Comparison of ENCODE assay signal across 15 cellular contexts in the genomic region with DNA sequence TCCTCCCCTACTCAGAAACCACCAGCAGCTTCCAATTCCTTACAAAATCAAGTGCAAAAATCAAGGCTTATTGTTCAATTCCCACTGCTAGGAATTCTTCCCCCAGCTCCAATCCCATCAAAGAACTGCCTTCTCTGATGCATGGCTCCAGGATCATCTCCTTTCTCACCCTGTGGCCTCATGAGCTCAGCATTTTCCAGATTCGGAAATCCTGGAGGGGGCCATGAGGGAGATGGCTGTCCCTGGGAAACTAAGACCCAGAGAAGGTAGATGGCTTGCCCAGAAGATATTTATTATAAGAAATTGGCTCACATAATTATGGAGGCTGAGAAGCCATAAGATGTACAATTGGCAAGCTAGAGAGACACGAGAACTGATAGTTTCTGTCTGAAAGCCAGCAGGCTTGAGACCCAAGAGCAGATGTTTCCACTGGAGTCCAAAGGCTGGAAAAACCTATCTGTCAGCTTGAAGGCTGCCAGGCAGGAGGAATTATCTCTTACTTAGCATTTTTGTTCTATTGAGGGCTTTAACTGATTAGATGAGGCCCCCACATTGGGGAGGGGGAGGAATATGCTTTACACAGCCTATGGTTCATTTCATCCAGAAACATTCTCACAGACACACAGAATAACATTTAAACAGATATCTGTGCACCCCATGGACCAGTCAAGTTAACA. TPM values are rescaled to one million over a fixed set of nuclear protein-coding genes. Genes with fewer than 3 reads are reported as not detected.
A peak's percentile ranks its signal among the peaks of the same experiment; 100 is the strongest.
DNase-seq lines count a peak whose midpoint lies in the region; ATAC-seq and TF ChIP-seq lines count a peak whose summit lies in the region.
"Had no signal": no experiment of that assay in that cellular context is flagged by ENCODE, and none has a peak within 500 bp of the region (broad histone marks: within the 10 kb centered on the region; RNA-seq: fewer than 3 reads in every experiment).

No MANE protein-coding gene starts in this region.

- peaks cover 0 to 3% (median 0%) of the 10 kb centered on the region in 6 donors for H3K36me3 ChIP-seq in spleen
- H3K36me3 ChIP-seq in esophagus muscularis mucosa, result no peaks in the 10 kb centered on the region
- H3K36me3 ChIP-seq: cardiac muscle cell had no signal

- TF ChIP-seq CTCF in spleen (IDR thresholded peaks at IDR 0.05 in 8 of 11, conservative IDR thresholded peaks at IDR 0.05 in 3 of 11), result no peak
- no peak for TF ChIP-seq CTCF in esophagus muscularis mucosa (IDR thresholded peaks at IDR 0.05)
- TF ChIP-seq CTCF in foreskin keratinocyte (conservative IDR thresholded peaks at IDR 0.05), result no peak

- no peak for DNase-seq in T-helper 2 cell treated with Interferon-gamma antibody and Interleukin-4, amounts not matched to agents 5 μg/mL and 100 μg/mL, for 36 hours (ENCODE audit: low spot score)
- DNase-seq in T-helper 2 cell (no peak), T-cell (no peak), iris pigment epithelial cell (ENCODE audit: low read depth) (peak; percentile 21), spleen (peak; percentile 2), NCI-H1092 treated with DMSO at 0.1 percent for 48 hours (lab: John Stamatoyannopoulos, UW) (no peak), esophagus muscularis mucosa (ENCODE audit: extremely low spot score) (no peak), foreskin keratinocyte (no peak)
- DNase-seq: ACHN; activated CD8-positive, alpha-beta memory T cell treated with anti-CD3 and anti-CD28 coated beads, Interleukin-2, amount 10 ng/mL, durations not matched to agents 7 days and 5 days; DMS153; GOT3; NCI-H226 had no signal

- H3K9me3 Mint-ChIP-seq in T-helper 2 cell treated with Interferon-gamma antibody and Interleukin-4, amounts not matched to agents 5 μg/mL and 100 μg/mL, for 36 hours, result no peaks in the 10 kb centered on the region
- H3K9me3 Mint-ChIP-seq in T-cell, result peaks cover 0 to 5% (median 4%) of the 10 kb centered on the region in 3 donors

- ATAC-seq in T-cell (replicated peaks in 1 of 4) (no peak), foreskin keratinocyte (no peak)

- H3K27ac ChIP-seq in spleen (peak overlapping the region in 2 of 8 donors; percentile 32 to 37), esophagus muscularis mucosa (replicated peaks in 1 of 4) (no peak overlapping the region), foreskin keratinocyte (no peak overlapping the region)
- H3K27ac ChIP-seq: cardiac muscle cell had no signal

- no peak overlapping the region for H3K4me3 Mint-ChIP-seq in T-helper 2 cell treated with Interferon-gamma antibody and Interleukin-4, amounts not matched to agents 5 μg/mL and 100 μg/mL, for 36 hours
- no peak overlapping the region for H3K4me3 Mint-ChIP-seq in T-cell
- H3K4me3 Mint-ChIP-seq: activated CD8-positive, alpha-beta memory T cell treated with anti-CD3 and anti-CD28 coated beads, Interleukin-2, amount 10 ng/mL, durations not matched to agents 7 days and 5 days; stimulated activated naive CD8-positive, alpha-beta T cell treated with anti-CD3 and anti-CD28 coated beads, Interleukin-15, Interleukin-2, amounts not matched to agents 100 ng/mL and 50 ng/mL, for 24 hours had no signal

- TF ChIP-seq POLR2A in spleen (IDR thresholded peaks at IDR 0.05) (no peak), esophagus muscularis mucosa (IDR thresholded peaks at IDR 0.05; ENCODE audit: low read depth) (no peak)

- H3K4me3 ChIP-seq in spleen (no peak overlapping the region), esophagus muscularis mucosa (no peak overlapping the region)
- H3K4me3 ChIP-seq: cardiac muscle cell had no signal

- no peak for TF ChIP-seq EP300 in esophagus muscularis mucosa (IDR thresholded peaks at IDR 0.05)

- 86 to 97% (median 91%) methylated on average over 2 of the region's 2 CpGs for WGBS in spleen, 5 donors
- 76% methylated on average over 2 of the region's 2 CpGs for WGBS in esophagus muscularis mucosa

- H3K4me1 Mint-ChIP-seq in T-helper 2 cell treated with Interferon-gamma antibody and Interleukin-4, amounts not matched to agents 5 μg/mL and 100 μg/mL, for 36 hours (ENCODE audit: low read depth), result peaks cover 21% of the 10 kb centered on the region
- peaks cover 27 to 35% (median 29%) of the 10 kb centered on the region in 3 donors for H3K4me1 Mint-ChIP-seq in T-cell

- H3K4me1 ChIP-seq in spleen (peaks cover 0 to 18% (median 10%) of the 10 kb centered on the region in 6 donors), esophagus muscularis mucosa (peaks cover 2 to 8% (median 6%) of the 10 kb centered on the region in 4 donors), foreskin keratinocyte (peaks cover 22% of the 10 kb centered on the region)

- peaks cover 2% of the 10 kb centered on the region for H3K27me3 Mint-ChIP-seq in T-helper 2 cell treated with Interferon-gamma antibody and Interleukin-4, amounts not matched to agents 5 μg/mL and 100 μg/mL, for 36 hours (ENCODE audit: low read depth)
- no peaks in the 10 kb centered on the region for H3K27me3 Mint-ChIP-seq in T-cell
- H3K27me3 Mint-ChIP-seq: stimulated activated naive CD8-positive, alpha-beta T cell treated with anti-CD3 and anti-CD28 coated beads, Interleukin-15, Interleukin-2, amounts not matched to agents 100 ng/mL and 50 ng/mL, for 24 hours had no signal

- H3K9me3 ChIP-seq in spleen, result peaks cover 0 to 7% (median 0%) of the 10 kb centered on the region in 8 donors
- no peaks in the 10 kb centered on the region for H3K9me3 ChIP-seq in esophagus muscularis mucosa

- POLR2A ChIA-PET in T-cell (lab: Charles Lee), result no interaction called here

- CTCF ChIA-PET in T-cell (lab: Charles Lee), result interaction anchor here in 1 of 2 donors (0.6 kb wide), 1 partner anchor 49 kb away, joined by 7 read pairs; no protein-coding TSS in a partner anchor

- intact Hi-C loops in spleen (cut with DNase I; ENCODE audit: low total_unique reads) (loop anchor here (10.0 kb wide), 1 partner anchor 50 kb away; no protein-coding TSS in a partner anchor), esophagus muscularis mucosa (cut with DNase I) (loop anchor here (5.0 kb wide), 1 partner anchor 37 kb away; no protein-coding TSS in a partner anchor)

- H3K27me3 ChIP-seq in spleen (replicated peaks in 1 of 7), result no peaks in the 10 kb centered on the region
- no peaks in the 10 kb centered on the region for H3K27me3 ChIP-seq in esophagus muscularis mucosa
- H3K27me3 ChIP-seq in foreskin keratinocyte, result no peaks in the 10 kb centered on the region
- H3K27me3 ChIP-seq: cardiac muscle cell had no signal

- peak overlapping the region; percentile 22 for H3K27ac Mint-ChIP-seq in T-helper 2 cell treated with Interferon-gamma antibody and Interleukin-4, amounts not matched to agents 5 μg/mL and 100 μg/mL, for 36 hours
- peak overlapping the region; percentile 65 to 87 for H3K27ac Mint-ChIP-seq in T-cell
- H3K27ac Mint-ChIP-seq: stimulated activated naive CD8-positive, alpha-beta T cell treated with anti-CD3 and anti-CD28 coated beads, Interleukin-15, Interleukin-2, amounts not matched to agents 100 ng/mL and 50 ng/mL, for 24 hours had no signal

- no peaks in the 10 kb centered on the region for H3K36me3 Mint-ChIP-seq in T-helper 2 cell treated with Interferon-gamma antibody and Interleukin-4, amounts not matched to agents 5 μg/mL and 100 μg/mL, for 36 hours (ENCODE audit: low read depth)
- no peaks in the 10 kb centered on the region for H3K36me3 Mint-ChIP-seq in T-cell

RNA-seq across cellular contexts. Expression of gene GADD45B, which starts 58.6 kb away (rescaled TPM):
- 100 to 1,000 TPM in 3 of 5 donors, 10 to 100 TPM in 2; 76.5 to 174 (median 102) TPM for total RNA-seq in T-cell
- 100 to 1,000 TPM in 1 of 7 donors, 10 to 100 TPM in 6; 57.4 to 114 (median 77.4) TPM for total RNA-seq in spleen
- 10 to 100 TPM; 40.6 to 76.9 (median 43.3) TPM for polyA plus RNA-seq in spleen
- total RNA-seq in esophagus muscularis mucosa, result 100 to 1,000 TPM in 1 of 4 donors, 10 to 100 TPM in 3; 56.5 to 793 (median 90.5) TPM
- total RNA-seq in foreskin keratinocyte, result 39.5 and 40.9 TPM in 2 replicates
- 49.8 and 51.1 TPM in 2 replicates for polyA plus RNA-seq in foreskin keratinocyte

Comparison
In these comparisons a context has a peak if more than half of its experiments do, and no peak if none do; other contexts are left out.
1. DNase-seq: peak in iris pigment epithelial cell (single experiment) and spleen (single experiment); none in T-helper 2 cell treated with Interferon-gamma antibody and Interleukin-4, amounts not matched to agents 5 μg/mL and 100 μg/mL, for 36 hours (single experiment), T-helper 2 cell (0 of 5), T-cell (0 of 34), NCI-H1092 treated with DMSO at 0.1 percent for 48 hours (single experiment), esophagus muscularis mucosa (single experiment) and foreskin keratinocyte (0 of 2).